27 cellular contexts compared by ENCODE assay signal in genomic region chr12:31846405-31846804, GRCh38.
"Had no signal": no experiment of that assay in that cellular context is flagged by ENCODE, and none has a peak within 500 bp of the region (broad histone marks: within the 10 kb centered on the region; RNA-seq: fewer than 3 reads in every experiment).

No MANE protein-coding gene starts in this region.

- H3K9me3 ChIP-seq: right lobe of liver, testis, thyroid gland had no signal

- H3K27me3 ChIP-seq: heart left ventricle, left lung, right atrium auricular region, right lobe of liver, stomach, testis, thyroid gland, transverse colon, upper lobe of right lung had no signal

- H3K4me1 Mint-ChIP-seq: nephron, neural crest cell had no signal

- H3K36me3 ChIP-seq: heart left ventricle, left lung, right atrium auricular region, right lobe of liver, stomach, thyroid gland, transverse colon, upper lobe of right lung had no signal

- H3K27me3 Mint-ChIP-seq: naive thymus-derived CD8-positive, alpha-beta T cell; progenitor cell of endocrine pancreas; stimulated activated naive B cell treated with anti-CD40 and anti-IgM and Interleukin-4, amounts not matched to agents 10 μg/mL and 1 μg/mL and 100 μg/mL, for 72 hours had no signal

- DNase-seq: glutamatergic neuron; heart left ventricle; hypothalamus; kidney glomerular epithelial cell; left cardiac atrium; left lung; naive thymus-derived CD8-positive, alpha-beta T cell; nucleus accumbens; right lobe of liver; stimulated activated CD4-positive, alpha-beta T cell treated with anti-CD3 and anti-CD28 coated beads, Interleukin-12 subunit alpha, Interleukin-12 subunit beta, amount 100 ng/mL, for 4 hours; stimulated activated CD4-positive, alpha-beta T cell treated with anti-CD3 and anti-CD28 coated beads, Interleukin-15, amount 100 ng/mL, for 24 hours; stimulated activated CD4-positive, alpha-beta T cell treated with anti-CD3 and anti-CD28 coated beads, Interleukin-2, amount 100 ng/mL, for 24 hours; stimulated activated CD4-positive, alpha-beta T cell treated with anti-CD3 and anti-CD28 coated beads, Interleukin-4, amount 100 ng/mL, for 1 hour; stimulated activated naive B cell treated with anti-CD40 and anti-IgM and Interleukin-4, amounts not matched to agents 10 μg/mL and 1 μg/mL and 100 μg/mL, for 72 hours; stimulated activated naive CD8-positive, alpha-beta T cell treated with anti-CD3 and anti-CD28 coated beads, Interleukin-15, Interleukin-2, amounts not matched to agents 100 U/mL and 50 U/mL, for 24 hours; stomach; thyroid gland; transverse colon; upper lobe of right lung had no signal

- H3K9ac ChIP-seq: parathyroid adenoma had no signal

- H3K4me1 ChIP-seq: heart left ventricle, left lung, right atrium auricular region, stomach, testis, thyroid gland, transverse colon, upper lobe of right lung had no signal

- H2AFZ ChIP-seq: parathyroid adenoma had no signal

- ATAC-seq: heart left ventricle; left lung; naive thymus-derived CD8-positive, alpha-beta T cell; stimulated activated naive B cell treated with anti-CD40 and anti-IgM and Interleukin-4, amounts not matched to agents 10 μg/mL and 1 μg/mL and 100 μg/mL, for 72 hours; stimulated activated naive CD8-positive, alpha-beta T cell treated with anti-CD3 and anti-CD28 coated beads, Interleukin-15, Interleukin-2, amounts not matched to agents 100 U/mL and 50 U/mL, for 24 hours; upper lobe of right lung had no signal

- H3K4me3 Mint-ChIP-seq: naive thymus-derived CD8-positive, alpha-beta T cell; nephron; neural crest cell; stimulated activated naive B cell treated with anti-CD40 and anti-IgM and Interleukin-4, amounts not matched to agents 10 μg/mL and 1 μg/mL and 100 μg/mL, for 72 hours had no signal

- H3K79me2 ChIP-seq: parathyroid adenoma had no signal

- H3K27ac Mint-ChIP-seq: nephron; progenitor cell of endocrine pancreas; stimulated activated naive B cell treated with anti-CD40 and anti-IgM and Interleukin-4, amounts not matched to agents 10 μg/mL and 1 μg/mL and 100 μg/mL, for 72 hours had no signal

- H3K27ac ChIP-seq: heart left ventricle, left lung, parathyroid adenoma, right atrium auricular region, right lobe of liver, stomach, testis, thyroid gland, transverse colon, upper lobe of right lung had no signal

- H3K4me3 ChIP-seq: heart left ventricle, left lung, lung, right atrium auricular region, right lobe of liver, smooth muscle cell, stomach, testis, thyroid gland, transverse colon, upper lobe of right lung had no signal
